In genomic region chr19:14135985-14136508, GRCh38 we compare ENCODE assay signal across 8 cellular contexts. TPM values are rescaled to one million over a fixed set of nuclear protein-coding genes. Genes with fewer than 3 reads are reported as not detected.
DNase-seq lines count a peak whose midpoint lies in the region; ATAC-seq, FAIRE-seq and TF ChIP-seq lines count a peak whose summit lies in the region.

No MANE protein-coding gene starts in this region.

- H3K4me2 ChIP-seq in DOHH2 (ENCODE audit: low read length) (peak overlapping the region; percentile 91), MM.1S (ENCODE audit: low read depth, low read length) (peak overlapping the region; percentile 67)

- H3K27ac ChIP-seq in DOHH2 (ENCODE audit: low read depth, low read length) = peak overlapping the region; percentile 60
- H3K27ac ChIP-seq in MM.1S (ENCODE audit: low read length) = peak overlapping the region; percentile 91; the same call in 1 of the 2 replicates
- peak overlapping the region in 2 of 4 donors; percentile 19 to 33 for H3K27ac ChIP-seq in pancreas

- WGBS in pancreas, 2 donors = 2% methylated on average over 32 to 38 of the region's 38 CpGs

- H3K4me3 ChIP-seq in DOHH2 (ENCODE audit: low read length) (peak overlapping the region; percentile 94), MM.1S (ENCODE audit: low read length) (peak overlapping the region; percentile 99), pancreas (peak overlapping the region; percentile 3 to 68 (median 44))

- DNase-seq in MM.1S (no peak), endothelial cell (ENCODE audit: low spot score) (no peak), pancreas (peak in 3 of 6 donors; percentile 28 to 83 (median 48)), kidney tubule cell (ENCODE audit: low spot score) (no peak), islet precursor cell (no peak), NCI-H2227 treated with DMSO at 0.1 percent for 48 hours (lab: John Stamatoyannopoulos, UW) (no peak), OCI-M1 (lab: John Stamatoyannopoulos, UW) (no peak)

- intact Hi-C loops in pancreas (cut with DNase I) = no loop called here

- H2AFZ ChIP-seq in MM.1S (ENCODE audit: low read length) = peak overlapping the region; percentile 89; the same call in 1 of the 2 replicates

- H3K9me2 ChIP-seq in DOHH2 (replicated peaks; ENCODE audit: control insufficient read depth, low read length) (no peaks in the 10 kb centered on the region), MM.1S (replicated peaks; ENCODE audit: insufficient read depth, low read length) (no peaks in the 10 kb centered on the region)

- 0 out of 2 replicates have a peak, but pooled peaks cover 3% of the 10 kb centered on the region for H3F3A ChIP-seq in DOHH2 (ENCODE audit: control insufficient read depth, insufficient read depth)
- H3F3A ChIP-seq in MM.1S (ENCODE audit: insufficient read depth, low read length) = peaks cover 13% of the 10 kb centered on the region; the same call in 1 of the 2 replicates

- no peaks in the 10 kb centered on the region for H3K27me3 ChIP-seq in DOHH2 (ENCODE audit: control insufficient read depth, low read length)
- no peaks in the 10 kb centered on the region for H3K27me3 ChIP-seq in MM.1S (replicated peaks; ENCODE audit: insufficient read depth, low read length)
- H3K27me3 ChIP-seq in pancreas = no peaks in the 10 kb centered on the region

- peak overlapping the region; percentile 83 for H3K9ac ChIP-seq in MM.1S (ENCODE audit: low read length)

- peaks cover 19% of the 10 kb centered on the region for H3K4me1 Mint-ChIP-seq in endothelial cell (ENCODE audit: unreplicated experiment)

- no peak overlapping the region for H3K27ac Mint-ChIP-seq in endothelial cell (ENCODE audit: unreplicated experiment)

- H3K4me3 Mint-ChIP-seq in endothelial cell (ENCODE audit: unreplicated experiment) = peak overlapping the region; percentile 82

- H4K20me1 ChIP-seq in DOHH2 (ENCODE audit: control insufficient read depth, insufficient read depth, low read depth, low read length) (peaks cover 11% of the 10 kb centered on the region), MM.1S (ENCODE audit: insufficient read depth, low read length) (no peaks in the 10 kb centered on the region)

- peaks cover 61% of the 10 kb centered on the region for H3K79me2 ChIP-seq in DOHH2 (ENCODE audit: control insufficient read depth, low read length)
- peaks cover 42% of the 10 kb centered on the region for H3K79me2 ChIP-seq in MM.1S (ENCODE audit: low read length)

- H3K27me3 Mint-ChIP-seq in endothelial cell (ENCODE audit: unreplicated experiment) = peaks cover 7% of the 10 kb centered on the region

- no peaks in the 10 kb centered on the region for H3K9me3 ChIP-seq in DOHH2 (ENCODE audit: control insufficient read depth, insufficient read depth, low read length)
- H3K9me3 ChIP-seq in MM.1S (replicated peaks; ENCODE audit: insufficient read depth, low read length) = no peaks in the 10 kb centered on the region
- H3K9me3 ChIP-seq in pancreas = no peaks in the 10 kb centered on the region

- ATAC-seq in pancreas = no peak

- FAIRE-seq in pancreas (lab: Jason Lieb, UNC) = no peak

- TF ChIP-seq CTCF in DOHH2 (IDR thresholded peaks at IDR 0.05; ENCODE audit: low read depth, low read length, poor library complexity, severe bottlenecking) (no peak), MM.1S (IDR thresholded peaks at IDR 0.05; ENCODE audit: low read length) (no peak), endothelial cell (IDR thresholded peaks at IDR 0.05; ENCODE audit: unreplicated experiment) (no peak), pancreas (IDR thresholded peaks at IDR 0.05) (no peak)

- H3K36me3 ChIP-seq in DOHH2 (ENCODE audit: control insufficient read depth, low read length) (peaks cover 39% of the 10 kb centered on the region), MM.1S (replicated peaks; ENCODE audit: insufficient read depth, low read length) (no peaks in the 10 kb centered on the region), pancreas (no peaks in the 10 kb centered on the region)

- H3K9me3 Mint-ChIP-seq in endothelial cell (ENCODE audit: unreplicated experiment) = no peaks in the 10 kb centered on the region

- H3K4me1 ChIP-seq in DOHH2 (ENCODE audit: control insufficient read depth, low read length) (peaks cover 27% of the 10 kb centered on the region), MM.1S (ENCODE audit: low read length) (peaks cover 5% of the 10 kb centered on the region; the same call in 1 of the 2 replicates), pancreas (peaks cover 0 to 5% (median 0%) of the 10 kb centered on the region in 3 donors)

- H3K36me3 Mint-ChIP-seq in endothelial cell (ENCODE audit: low read depth, unreplicated experiment) = no peaks in the 10 kb centered on the region

RNA-seq across cellular contexts. Expression of gene ASF1B, which starts 0.3 kb away (rescaled TPM):
- 7.1 TPM for total RNA-seq in endothelial cell (ENCODE audit: unreplicated experiment)
- 1 to 10 TPM in 2 of 6 donors, under 1 TPM in 4; 0.14 to 1.1 (median 0.41) TPM for total RNA-seq in pancreas
- polyA plus RNA-seq in pancreas = under 1 TPM; 0.30 to 0.70 TPM

RNA-seq across cellular contexts. Expression of gene PRKACA, which starts 18.5 kb away (rescaled TPM):
- 122 TPM for total RNA-seq in endothelial cell (ENCODE audit: unreplicated experiment)
- total RNA-seq in pancreas = 10 to 100 TPM; 25.3 to 42.9 (median 35.5) TPM
- polyA plus RNA-seq in pancreas = 10 to 100 TPM; 27.5 to 28.2 TPM

RNA-seq across cellular contexts. Expression of gene SAMD1, which starts 45.5 kb away (rescaled TPM):
- total RNA-seq in endothelial cell (ENCODE audit: unreplicated experiment) (29.5 TPM), pancreas (10 to 100 TPM in 4 of 6 donors, 1 to 10 TPM in 2; 7.9 to 24.3 (median 15.1) TPM)
- 10 to 100 TPM; 17.2 TPM for polyA plus RNA-seq in pancreas

RNA-seq across cellular contexts. Expression of gene C19orf67, which starts 50.5 kb away (rescaled TPM):
- not detected for total RNA-seq in endothelial cell (ENCODE audit: unreplicated experiment)
- not detected for total RNA-seq in pancreas
- polyA plus RNA-seq in pancreas = not detected

Comparison
In these comparisons a context has a peak if more than half of its experiments do, and no peak if none do; other contexts are left out.
1. H3K4me3 ChIP-seq: peak in every context shown above with its lines; median percentile 99 in MM.1S; 94 in DOHH2; 44 in pancreas.